Comparison of ENCODE assay signal across 1 cellular context in the genomic region with DNA sequence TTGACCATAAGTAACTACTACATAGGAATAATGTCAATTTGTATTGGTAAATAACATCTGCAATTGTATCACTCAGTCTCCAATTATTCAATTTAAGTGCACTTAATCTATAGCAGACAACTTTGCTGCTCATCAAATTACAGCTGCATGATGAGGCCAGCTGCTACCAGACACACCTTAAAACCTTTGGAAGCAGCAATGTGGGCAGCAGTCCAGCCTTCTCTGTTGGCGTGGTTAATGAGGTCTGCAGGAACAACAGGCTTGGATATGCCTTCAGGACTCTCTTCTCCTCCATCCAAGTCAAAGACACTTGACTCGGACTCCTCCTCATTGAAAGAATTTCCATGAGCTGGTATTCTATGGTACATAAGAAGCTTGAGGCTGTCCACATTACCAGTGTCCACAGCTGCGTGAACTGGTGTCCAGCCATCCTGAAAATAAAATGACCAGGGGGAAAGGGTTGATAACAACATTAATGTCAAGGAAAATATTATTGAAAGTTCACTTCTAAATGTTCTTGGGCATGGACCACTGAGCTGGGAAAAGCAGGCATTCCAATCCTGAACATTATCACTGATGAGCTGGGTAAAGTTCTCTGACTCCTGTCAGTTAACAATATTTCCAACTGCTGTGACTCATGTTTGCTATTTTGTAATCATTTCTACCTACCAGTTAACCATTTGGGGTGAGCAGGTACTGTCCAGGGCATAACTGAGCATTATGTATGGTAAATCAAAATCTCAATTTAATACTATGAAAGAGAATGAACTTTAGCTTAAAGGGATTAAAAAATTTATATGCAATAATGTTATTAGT.
TF ChIP-seq lines count a peak whose summit lies in the region.

No MANE protein-coding gene starts in this region.

TF ChIP-seq in K562, 482 proteins besides CTCF, POLR2A, EP300 and RAD21 (continued from another document):
- TF ChIP-seq KDM1A (IDR thresholded peaks at IDR 0.05) (no peak), ZNF436 (CRISPR knock-in tag; IDR thresholded peaks at IDR 0.05) (no peak), PHB (CRISPR knock-in tag; IDR thresholded peaks at IDR 0.05) (no peak), ZNF696 (CRISPR knock-in tag; conservative IDR thresholded peaks at IDR 0.05) (no peak), ZNF668 (CRISPR knock-in tag; IDR thresholded peaks at IDR 0.05) (no peak)
- TF ChIP-seq, protein P1, sequence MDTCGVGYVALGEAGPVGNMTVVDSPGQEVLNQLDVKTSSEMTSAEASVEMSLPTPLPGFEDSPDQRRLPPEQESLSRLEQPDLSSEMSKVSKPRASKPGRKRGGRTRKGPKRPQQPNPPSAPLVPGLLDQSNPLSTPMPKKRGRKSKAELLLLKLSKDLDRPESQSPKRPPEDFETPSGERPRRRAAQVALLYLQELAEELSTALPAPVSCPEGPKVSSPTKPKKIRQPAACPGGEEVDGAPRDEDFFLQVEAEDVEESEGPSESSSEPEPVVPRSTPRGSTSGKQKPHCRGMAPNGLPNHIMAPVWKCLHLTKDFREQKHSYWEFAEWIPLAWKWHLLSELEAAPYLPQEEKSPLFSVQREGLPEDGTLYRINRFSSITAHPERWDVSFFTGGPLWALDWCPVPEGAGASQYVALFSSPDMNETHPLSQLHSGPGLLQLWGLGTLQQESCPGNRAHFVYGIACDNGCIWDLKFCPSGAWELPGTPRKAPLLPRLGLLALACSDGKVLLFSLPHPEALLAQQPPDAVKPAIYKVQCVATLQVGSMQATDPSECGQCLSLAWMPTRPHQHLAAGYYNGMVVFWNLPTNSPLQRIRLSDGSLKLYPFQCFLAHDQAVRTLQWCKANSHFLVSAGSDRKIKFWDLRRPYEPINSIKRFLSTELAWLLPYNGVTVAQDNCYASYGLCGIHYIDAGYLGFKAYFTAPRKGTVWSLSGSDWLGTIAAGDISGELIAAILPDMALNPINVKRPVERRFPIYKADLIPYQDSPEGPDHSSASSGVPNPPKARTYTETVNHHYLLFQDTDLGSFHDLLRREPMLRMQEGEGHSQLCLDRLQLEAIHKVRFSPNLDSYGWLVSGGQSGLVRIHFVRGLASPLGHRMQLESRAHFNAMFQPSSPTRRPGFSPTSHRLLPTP (IDR thresholded peaks at IDR 0.05; ENCODE audit: borderline replicate concordance, extremely low read depth, insufficient read length) = no peak
- TF ChIP-seq, protein P2, sequence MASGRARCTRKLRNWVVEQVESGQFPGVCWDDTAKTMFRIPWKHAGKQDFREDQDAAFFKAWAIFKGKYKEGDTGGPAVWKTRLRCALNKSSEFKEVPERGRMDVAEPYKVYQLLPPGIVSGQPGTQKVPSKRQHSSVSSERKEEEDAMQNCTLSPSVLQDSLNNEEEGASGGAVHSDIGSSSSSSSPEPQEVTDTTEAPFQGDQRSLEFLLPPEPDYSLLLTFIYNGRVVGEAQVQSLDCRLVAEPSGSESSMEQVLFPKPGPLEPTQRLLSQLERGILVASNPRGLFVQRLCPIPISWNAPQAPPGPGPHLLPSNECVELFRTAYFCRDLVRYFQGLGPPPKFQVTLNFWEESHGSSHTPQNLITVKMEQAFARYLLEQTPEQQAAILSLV (tag; IDR thresholded peaks at IDR 0.05) = no peak
- TF ChIP-seq, protein P3, sequence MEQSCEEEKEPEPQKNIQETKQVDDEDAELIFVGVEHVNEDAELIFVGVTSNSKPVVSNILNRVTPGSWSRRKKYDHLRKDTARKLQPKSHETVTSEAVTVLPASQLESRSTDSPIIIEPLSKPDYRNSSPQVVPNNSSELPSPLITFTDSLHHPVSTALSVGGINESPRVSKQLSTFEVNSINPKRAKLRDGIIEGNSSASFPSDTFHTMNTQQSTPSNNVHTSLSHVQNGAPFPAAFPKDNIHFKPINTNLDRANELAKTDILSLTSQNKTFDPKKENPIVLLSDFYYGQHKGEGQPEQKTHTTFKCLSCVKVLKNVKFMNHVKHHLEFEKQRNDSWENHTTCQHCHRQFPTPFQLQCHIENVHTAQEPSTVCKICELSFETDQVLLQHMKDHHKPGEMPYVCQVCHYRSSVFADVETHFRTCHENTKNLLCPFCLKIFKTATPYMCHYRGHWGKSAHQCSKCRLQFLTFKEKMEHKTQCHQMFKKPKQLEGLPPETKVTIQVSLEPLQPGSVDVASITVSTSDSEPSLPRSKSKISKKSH (CRISPR knock-in tag; IDR thresholded peaks at IDR 0.05) = no peak
